Comparison of ENCODE assay signal across 1 cellular context in genomic region chr17:14340968-14341412, GRCh38.
A peak's percentile ranks its signal among the peaks of the same experiment; 100 is the strongest.
TF ChIP-seq lines count a peak whose summit lies in the region.

No MANE protein-coding gene starts in this region.

TF ChIP-seq in HEK293, 187 proteins besides CTCF, POLR2A, EP300 and RAD21 (continued from another document and continues in another):
- peak; percentile 26; the same call in 1 of the 2 replicates for TF ChIP-seq PRDM10 (tag by site-specific recombination; IDR thresholded peaks at IDR 0.05)
- no peak for TF ChIP-seq ZNF501 (tag by site-specific recombination; IDR thresholded peaks at IDR 0.05)
- peak; percentile 57 for TF ChIP-seq ZNF341 (tag by site-specific recombination; IDR thresholded peaks at IDR 0.05; ENCODE audit: low read depth)
- no peak for TF ChIP-seq ZNF473 (tag by site-specific recombination; IDR thresholded peaks at IDR 0.05)
- peak; percentile 36; the same call in 1 of the 2 replicates for TF ChIP-seq ZFP69B (tag by site-specific recombination; IDR thresholded peaks at IDR 0.05)
- no peak for TF ChIP-seq ZNF2 (tag by site-specific recombination; IDR thresholded peaks at IDR 0.05)
- no peak for TF ChIP-seq ZNF654 (tag by site-specific recombination; IDR thresholded peaks at IDR 0.05; ENCODE audit: low read depth)
- no peak for TF ChIP-seq ZNF426 (tag by site-specific recombination; IDR thresholded peaks at IDR 0.05)
- TF ChIP-seq ZEB2 (tag by site-specific recombination; IDR thresholded peaks at IDR 0.05): no peak
- TF ChIP-seq GLIS1 (tag by site-specific recombination; IDR thresholded peaks at IDR 0.05): peak; percentile 89
- TF ChIP-seq ZNF354C (tag by site-specific recombination; IDR thresholded peaks at IDR 0.05; ENCODE audit: borderline replicate concordance, low read depth): no peak
- peak; percentile 38; the same call in 1 of the 2 replicates for TF ChIP-seq PRDM6 (tag by site-specific recombination; IDR thresholded peaks at IDR 0.05)
- no peak for TF ChIP-seq ZNF416 (tag by site-specific recombination; IDR thresholded peaks at IDR 0.05)
- TF ChIP-seq ZNF37A (tag by site-specific recombination; IDR thresholded peaks at IDR 0.05): no peak
- no peak for TF ChIP-seq ZSCAN4 (tag by site-specific recombination; IDR thresholded peaks at IDR 0.05)
- no peak for TF ChIP-seq ZNF133 (tag by site-specific recombination; IDR thresholded peaks at IDR 0.05)
- TF ChIP-seq SCRT1 (tag by site-specific recombination; IDR thresholded peaks at IDR 0.05; ENCODE audit: borderline replicate concordance): no peak
- TF ChIP-seq ZNF23 (tag by site-specific recombination; IDR thresholded peaks at IDR 0.05; ENCODE audit: borderline replicate concordance): no peak
- TF ChIP-seq ZNF624 (tag by site-specific recombination; IDR thresholded peaks at IDR 0.05): no peak
- TF ChIP-seq EGR2 (tag by site-specific recombination; IDR thresholded peaks at IDR 0.05; ENCODE audit: low read depth): no peak
- TF ChIP-seq ZNF18 (tag by site-specific recombination; IDR thresholded peaks at IDR 0.05): no peak
- no peak for TF ChIP-seq REPIN1 (tag by site-specific recombination; IDR thresholded peaks at IDR 0.05; ENCODE audit: low read depth)
- no peak for TF ChIP-seq ZNF629 (tag by site-specific recombination; IDR thresholded peaks at IDR 0.05)
- TF ChIP-seq ZBTB11 (tag by site-specific recombination; conservative IDR thresholded peaks at IDR 0.05; ENCODE audit: low read depth): peak; percentile 23; the same call in 1 of the 2 replicates
- TF ChIP-seq ZNF776 (tag by site-specific recombination; IDR thresholded peaks at IDR 0.05; ENCODE audit: borderline replicate concordance): no peak
- no peak for TF ChIP-seq ZNF670 (tag by site-specific recombination; IDR thresholded peaks at IDR 0.05; ENCODE audit: low read depth)
- no peak for TF ChIP-seq ZNF366 (tag by site-specific recombination; conservative IDR thresholded peaks at IDR 0.05)
- no peak for TF ChIP-seq ZNF530 (tag by site-specific recombination; IDR thresholded peaks at IDR 0.05; ENCODE audit: low read depth)
- TF ChIP-seq SP2 (tag by site-specific recombination; IDR thresholded peaks at IDR 0.05): no peak
- TF ChIP-seq ZNF211 (tag by site-specific recombination; IDR thresholded peaks at IDR 0.05; ENCODE audit: low read depth): no peak
- TF ChIP-seq ZIC2 (tag by site-specific recombination; IDR thresholded peaks at IDR 0.05): peak; percentile 97
- no peak for TF ChIP-seq ZNF645 (tag by site-specific recombination; IDR thresholded peaks at IDR 0.05)
- no peak for TF ChIP-seq ZNF626 (tag by site-specific recombination; IDR thresholded peaks at IDR 0.05)
- TF ChIP-seq ZNF488 (tag by site-specific recombination; IDR thresholded peaks at IDR 0.05): 0 out of 2 replicates have a peak, but pooled peaks have one; percentile 62
- TF ChIP-seq OVOL3 (tag by site-specific recombination; IDR thresholded peaks at IDR 0.05): no peak
- no peak for TF ChIP-seq ZNF514 (tag by site-specific recombination; IDR thresholded peaks at IDR 0.05)
- no peak for TF ChIP-seq MYNN (tag by site-specific recombination; IDR thresholded peaks at IDR 0.05; ENCODE audit: borderline replicate concordance)
- no peak for TF ChIP-seq HIC1 (tag by site-specific recombination; IDR thresholded peaks at IDR 0.05)
